In genomic region chr3:16994842-16995535, GRCh38 we compare ENCODE assay signal across 14 cellular contexts.
DNase-seq lines count a peak whose midpoint lies in the region; ATAC-seq, FAIRE-seq and TF ChIP-seq lines count a peak whose summit lies in the region.
"Had no signal": no experiment of that assay in that cellular context is flagged by ENCODE, and none has a peak within 500 bp of the region (broad histone marks: within the 10 kb centered on the region; RNA-seq: fewer than 3 reads in every experiment).

No MANE protein-coding gene starts in this region.

- CTCF ChIA-PET in activated CD8-positive, alpha-beta T cell treated with anti-CD3 and anti-CD28 coated beads for 36 hours (lab: Charles Lee): interaction anchor here (0.9 to 1.2 kb wide), 2 partner anchors 19 to 167 kb away, joined by 4 read pairs; no protein-coding TSS in a partner anchor
- CTCF ChIA-PET in RWPE1 (lab: Yijun Ruan, JAX): no interaction called here

- peaks cover 73% of the 10 kb centered on the region for H3K4me1 Mint-ChIP-seq in activated CD8-positive, alpha-beta T cell treated with anti-CD3 and anti-CD28 coated beads for 36 hours (ENCODE audit: low read depth)
- H3K4me1 Mint-ChIP-seq in naive B cell: peaks cover 64 to 75% (median 68%) of the 10 kb centered on the region in 3 donors

- no peaks in the 10 kb centered on the region for H3K9me3 Mint-ChIP-seq in activated CD8-positive, alpha-beta T cell treated with anti-CD3 and anti-CD28 coated beads for 36 hours
- no peaks in the 10 kb centered on the region for H3K9me3 Mint-ChIP-seq in naive B cell

- no peak for TF ChIP-seq POLR2A in GM12891 (IDR thresholded peaks at IDR 0.05; ENCODE audit: low read depth, low read length)

- no peak overlapping the region for H3K4me3 Mint-ChIP-seq in activated CD8-positive, alpha-beta T cell treated with anti-CD3 and anti-CD28 coated beads for 36 hours
- peak overlapping the region in 1 of 8 donors; percentile 0 for H3K4me3 Mint-ChIP-seq in naive B cell

- H3K27ac Mint-ChIP-seq in activated CD8-positive, alpha-beta T cell treated with anti-CD3 and anti-CD28 coated beads for 36 hours: peak overlapping the region; percentile 52
- H3K27ac Mint-ChIP-seq in naive B cell: peak overlapping the region in 5 of 6 donors; percentile 8 to 62 (median 49)

- FAIRE-seq in GM12891 (lab: Jason Lieb, UNC): peak; percentile 83
- FAIRE-seq: frontal cortex, G401.6 had no signal

- no peak overlapping the region for H3K27ac ChIP-seq in RWPE1
- H3K27ac ChIP-seq: cardiac muscle cell, upper lobe of left lung had no signal

- intact Hi-C loops in activated CD8-positive, alpha-beta T cell treated with anti-CD3 and anti-CD28 coated beads for 36 hours (cut with micrococcal nuclease): no loop called here

- POLR2A ChIA-PET in activated CD8-positive, alpha-beta T cell treated with anti-CD3 and anti-CD28 coated beads for 36 hours (lab: Charles Lee): interaction anchor here (0.9 to 1.5 kb wide), 3 partner anchors 22 to 107 kb away, joined by 3 read pairs; no protein-coding TSS in a partner anchor
- POLR2A ChIA-PET in RWPE1 (lab: Yijun Ruan, JAX; ENCODE audit: low non-redundant PET): no interaction called here

- no peaks in the 10 kb centered on the region for H3K27me3 Mint-ChIP-seq in activated CD8-positive, alpha-beta T cell treated with anti-CD3 and anti-CD28 coated beads for 36 hours
- H3K27me3 Mint-ChIP-seq in naive B cell: no peaks in the 10 kb centered on the region

- no peak for TF ChIP-seq CTCF in activated CD8-positive, alpha-beta T cell treated with anti-CD3 and anti-CD28 coated beads for 36 hours (IDR thresholded peaks at IDR 0.05)
- TF ChIP-seq CTCF in RWPE1 (conservative IDR thresholded peaks at IDR 0.05; ENCODE audit: low read depth): no peak

- peak; percentile 43 for ATAC-seq in activated CD8-positive, alpha-beta T cell treated with anti-CD3 and anti-CD28 coated beads for 36 hours
- ATAC-seq in naive B cell (ENCODE audit: low read depth in 2 of 2): no peak

- DNase-seq in NCI-H510A treated with DMSO at 0.1 percent for 48 hours (lab: John Stamatoyannopoulos, UW): peak; percentile 12
- DNase-seq in NCI-H510A (lab: John Stamatoyannopoulos, UW): no peak
- DNase-seq in GM12891 (ENCODE audit: insufficient read length, low spot score): no peak
- DNase-seq in activated CD8-positive, alpha-beta T cell treated with anti-CD3 and anti-CD28 coated beads for 36 hours: peak; percentile 24
- no peak for DNase-seq in naive B cell
- DNase-seq in epidermal melanocyte (ENCODE audit: insufficient read length, low spot score): no peak
- DNase-seq in hippocampal formation (lab: John Stamatoyannopoulos, UW): no peak
- no peak for DNase-seq in RWPE1 (ENCODE audit: low spot score)
- DNase-seq: 8988T; activated naive CD4-positive, alpha-beta T cell treated with Interleukin-2 at 50 U/mL for 16 hours; upper lobe of left lung had no signal

- H3K36me3 Mint-ChIP-seq in activated CD8-positive, alpha-beta T cell treated with anti-CD3 and anti-CD28 coated beads for 36 hours (ENCODE audit: low read depth): peaks cover 8% of the 10 kb centered on the region
- no peaks in the 10 kb centered on the region for H3K36me3 Mint-ChIP-seq in naive B cell

TF ChIP-seq in GM12891, 5 proteins besides CTCF, POLR2A, EP300 and RAD21:
- TF ChIP-seq SPI1 (IDR thresholded peaks at IDR 0.05; ENCODE audit: low read depth, low read length) (no peak), PAX5 (IDR thresholded peaks at IDR 0.05; ENCODE audit: insufficient read depth, low read length, severe bottlenecking) (no peak), POU2F2 (IDR thresholded peaks at IDR 0.05; ENCODE audit: low read depth, low read length) (no peak), POLR2AphosphoS5 (IDR thresholded peaks at IDR 0.05; ENCODE audit: low read depth, low read length) (no peak), TAF1 (IDR thresholded peaks at IDR 0.05; ENCODE audit: low read depth, low read length) (no peak)

Comparison
In these comparisons a context has a peak if more than half of its experiments do, and no peak if none do; other contexts are left out.
1. DNase-seq: peak in NCI-H510A treated with DMSO at 0.1 percent for 48 hours (single experiment) and activated CD8-positive, alpha-beta T cell treated with anti-CD3 and anti-CD28 coated beads for 36 hours (single experiment); none in NCI-H510A (single experiment), GM12891 (single experiment), naive B cell (single experiment), epidermal melanocyte (single experiment), hippocampal formation (0 of 2) and RWPE1 (single experiment).